13 cellular contexts compared by ENCODE assay signal in the genomic region with DNA sequence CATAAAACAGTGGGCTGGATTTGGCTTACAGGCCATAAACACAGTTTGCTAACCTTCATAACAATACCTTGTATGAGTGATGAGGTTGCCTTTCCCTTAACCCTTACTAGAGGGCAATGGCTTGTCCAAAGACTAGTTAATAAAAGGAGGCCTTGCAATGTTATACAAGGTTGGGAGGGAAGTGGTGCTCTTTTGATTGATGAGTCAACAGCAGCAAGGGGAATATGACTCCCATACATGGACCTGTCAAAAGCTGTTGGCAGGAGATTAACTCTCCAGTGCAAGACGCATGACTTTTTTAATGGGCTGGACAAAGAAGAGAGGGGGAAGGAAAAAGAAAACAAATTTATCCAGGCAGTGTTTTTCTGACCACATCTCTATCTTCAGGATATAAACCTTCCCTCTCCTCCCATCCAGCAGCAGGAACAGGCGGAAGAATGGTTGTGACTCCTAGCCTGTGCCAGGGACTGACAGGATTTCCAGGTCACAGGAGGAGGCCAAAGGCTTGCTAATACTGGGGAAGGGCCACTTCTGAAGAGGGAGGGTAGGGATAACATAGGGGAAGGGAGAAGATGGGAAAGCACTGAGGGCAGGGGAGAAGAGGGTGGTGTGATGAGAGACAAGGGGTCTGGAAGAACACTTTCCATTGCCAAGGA. TPM values are rescaled to one million over a fixed set of nuclear protein-coding genes. Genes with fewer than 3 reads are reported as not detected.
DNase-seq lines count a peak whose midpoint lies in the region; ATAC-seq, FAIRE-seq and TF ChIP-seq lines count a peak whose summit lies in the region.
"Had no signal": no experiment of that assay in that cellular context is flagged by ENCODE, and none has a peak within 500 bp of the region (broad histone marks: within the 10 kb centered on the region; RNA-seq: fewer than 3 reads in every experiment).

No MANE protein-coding gene starts in this region.

- intact Hi-C loops in mammary epithelial cell (cut with micrococcal nuclease), result no loop called here

- no peaks in the 10 kb centered on the region for H3K27me3 ChIP-seq in mammary epithelial cell (ENCODE audit: insufficient read depth, low read length)

- no peak for TF ChIP-seq CTCF in mammary epithelial cell (conservative IDR thresholded peaks at IDR 0.05 in 1 of 2, IDR thresholded peaks at IDR 0.05 in 1 of 2; ENCODE audit: extremely low read depth in 1 of 2, insufficient read depth in 1 of 2, low read depth in 1 of 2, low read length in 2 of 2)

- H2AFZ ChIP-seq in mammary epithelial cell (ENCODE audit: low read depth, low read length), result peak overlapping the region; percentile 5

- H3K27ac ChIP-seq in mammary epithelial cell (ENCODE audit: insufficient read depth, low read depth, low read length), result no peak overlapping the region

- no peaks in the 10 kb centered on the region for H3K4me1 ChIP-seq in mammary epithelial cell (ENCODE audit: insufficient read depth, low read length)

- no peak overlapping the region for H3K4me2 ChIP-seq in mammary epithelial cell (ENCODE audit: insufficient read depth, low read depth, low read length)

- in situ Hi-C loops in Caki2 (cut with HindIII; ENCODE audit: low pct_unique_long_range_greater_than_20kb, low sequenced_read_pairs) (no loop called here), mammary epithelial cell (cut with MboI; ENCODE audit: low sequenced_read_pairs in 2 of 2) (no loop called here)

- no peak overlapping the region for H3K4me3 ChIP-seq in mammary epithelial cell (replicated peaks in 1 of 3; ENCODE audit: insufficient read depth in 1 of 3, low read depth in 2 of 3, low read length in 3 of 3)

- ATAC-seq in GM18873 (IDR thresholded peaks at IDR 0.05; ENCODE audit: low FRiP score, unreplicated experiment), result no peak
- ATAC-seq: activated T-helper 17 cell treated with anti-CD3 and anti-CD28 coated beads, Interleukin-2, amount 50 U/mL, for 72 hours had no signal

- dilution Hi-C loops in mammary epithelial cell (cut with HindIII; ENCODE audit: low sequenced_read_pairs), result no loop called here

- H3K9ac ChIP-seq in mammary epithelial cell (ENCODE audit: insufficient read depth, low read length), result no peak overlapping the region

- FAIRE-seq in HTR-8/SVneo (lab: Jason Lieb, UNC), result peak; percentile 20

- CTCF ChIA-PET in mammary epithelial cell (lab: Charles Lee; ENCODE audit: low non-redundant PET), result no interaction called here

- H4K20me1 ChIP-seq in mammary epithelial cell (ENCODE audit: insufficient read depth, low read length), result no peaks in the 10 kb centered on the region

- no peaks in the 10 kb centered on the region for H3K79me2 ChIP-seq in mammary epithelial cell (ENCODE audit: insufficient read depth, low read length)

- no peaks in the 10 kb centered on the region for H3K36me3 ChIP-seq in mammary epithelial cell (ENCODE audit: insufficient read depth, low read length)

- 50% methylated on average over 2 of the region's 2 CpGs for WGBS in mammary epithelial cell (ENCODE audit: low coverage, missing lambda C conversion rate)

- DNase-seq in Caki2 (ENCODE audit: low read depth) (peak; percentile 41), HTR-8/SVneo (ENCODE audit: insufficient read length, low spot score) (no peak), mammary epithelial cell (peak; percentile 56), kidney glomerular epithelial cell (lab: John Stamatoyannopoulos, UW) (peak; percentile 58), NCI-H446 treated with DMSO at 0.1 percent for 48 hours (lab: John Stamatoyannopoulos, UW) (no peak), NCI-H1105 treated with DMSO at 0.1 percent for 48 hours (lab: John Stamatoyannopoulos, UW) (no peak)
- no peak for DNase-seq in activated CD4-positive, alpha-beta T cell treated with anti-CD3 and anti-CD28 coated beads, Interleukin-2, amount 50 U/mL, for 48 hours
- DNase-seq: DND-41; NCI-H187 treated with DMSO at 0.1 percent for 48 hours; stimulated activated naive CD4-positive, alpha-beta T cell treated with Interleukin-2 at 50 U/mL for 16 hours; SW 1271 had no signal

- no TSS peak for BruUV-seq in mammary epithelial cell (replicated peaks; lab: Mats Ljungman, UMichigan)

- no peaks in the 10 kb centered on the region for H3K9me3 ChIP-seq in mammary epithelial cell (replicated peaks; ENCODE audit: insufficient read depth, low read length)

RNA-seq across cellular contexts. Expression of a gene that starts 35.2 kb away (rescaled TPM):
- total RNA-seq in Caki2 (2014; rRNA removed; shearing (Covaris generic); ENCODE audit: low replicate concordance), result 0.26 TPM in 1 of 2 replicates, not detected in the other
- total RNA-seq in mammary epithelial cell, result under 1 TPM; 0.17 to 0.31 TPM
- 0.29 TPM for polyA plus RNA-seq in mammary epithelial cell
- polyA minus RNA-seq in mammary epithelial cell, result not detected
- total RNA-seq: activated T-helper 17 cell treated with anti-CD3 and anti-CD28 coated beads, Interleukin-2, amount 50 U/mL, for 72 hours had no signal

Comparison
In these comparisons a context has a peak if more than half of its experiments do, and no peak if none do; other contexts are left out.
1. DNase-seq: peak in Caki2 (single experiment), mammary epithelial cell (single experiment) and kidney glomerular epithelial cell (single experiment); none in HTR-8/SVneo (single experiment), NCI-H446 treated with DMSO at 0.1 percent for 48 hours (single experiment), activated CD4-positive, alpha-beta T cell treated with anti-CD3 and anti-CD28 coated beads, Interleukin-2, amount 50 U/mL, for 48 hours (0 of 2) and NCI-H1105 treated with DMSO at 0.1 percent for 48 hours (single experiment).